Comparison of ENCODE assay signal across 33 cellular contexts in genomic region chr4:89351201-89351600, GRCh38. TPM values are rescaled to one million over a fixed set of nuclear protein-coding genes. Genes with fewer than 3 reads are reported as not detected.
"Had no signal": no experiment of that assay in that cellular context is flagged by ENCODE, and none has a peak within 500 bp of the region (broad histone marks: within the 10 kb centered on the region; RNA-seq: fewer than 3 reads in every experiment).

No MANE protein-coding gene starts in this region.

- H3K4me3 ChIP-seq: adrenal gland, ascending aorta, body of pancreas, breast epithelium, cardiac muscle cell had no signal

- H3K4me1 ChIP-seq: adrenal gland, ascending aorta, breast epithelium had no signal

- H3K9me3 ChIP-seq: body of pancreas had no signal

- H3K27me3 ChIP-seq: adrenal gland, ascending aorta, body of pancreas, brain microvascular endothelial cell, breast epithelium, cardiac muscle cell had no signal

- H3K36me3 ChIP-seq: adrenal gland, ascending aorta, brain microvascular endothelial cell, breast epithelium, cardiac muscle cell had no signal

- DNase-seq: activated effector memory CD4-positive, alpha-beta T cell treated with anti-CD3 and anti-CD28 coated beads, Interleukin-2, amount 50 U/mL, for 16 hours; activated effector memory CD4-positive, alpha-beta T cell treated with Interleukin-2 at 50 U/mL for 16 hours; activated gamma-delta T cell; activated gamma-delta T cell treated with Interleukin-2 at 50 U/mL for 16 hours; activated naive CD4-positive, alpha-beta T cell; activated naive CD4-positive, alpha-beta T cell treated with anti-CD3 and anti-CD28 coated beads for 36 hours; activated naive CD4-positive, alpha-beta T cell treated with anti-CD3 and anti-CD28 coated beads, Interleukin-2, amount 10 ng/mL, durations not matched to agents 7 days and 5 days; activated naive CD4-positive, alpha-beta T cell treated with anti-CD3 and anti-CD28 coated beads, Interleukin-2, amount 50 U/mL, for 16 hours; activated naive CD4-positive, alpha-beta T cell treated with Interleukin-2 at 50 U/mL for 16 hours; activated naive CD8-positive, alpha-beta T cell treated with anti-CD3 and anti-CD28 coated beads for 36 hours; activated naive CD8-positive, alpha-beta T cell treated with anti-CD3 and anti-CD28 coated beads, Interleukin-2, amount 10 ng/mL, durations not matched to agents 7 days and 5 days; activated naive CD8-positive, alpha-beta T cell treated with anti-CD3 and anti-CD28 coated beads, Interleukin-2, amount 50 U/mL, for 24 hours; activated T-cell treated with anti-CD3 and anti-CD28 coated beads, Interleukin-2, amount 50 U/mL, for 1 hour; activated T-cell treated with anti-CD3 and anti-CD28 coated beads, Interleukin-2, amount 50 U/mL, for 24 hours; activated T-cell treated with anti-CD3 and anti-CD28 coated beads, Interleukin-2, amount 50 U/mL, for 4 hours; activated T-cell treated with anti-CD3 and anti-CD28 coated beads, Interleukin-2, amount 50 U/mL, for 48 hours; activated T-cell treated with anti-CD3 and anti-CD28 coated beads, Interleukin-2, amount 50 U/mL, for 72 hours; adrenal gland; amniotic stem cell; amygdala; anterior cingulate cortex; aorta; body of pancreas; brain microvascular endothelial cell; caudate nucleus; central memory CD4-positive, alpha-beta T cell; cerebellar nuclear complex had no signal

- H3K27ac ChIP-seq: adrenal gland, ascending aorta, body of pancreas, brain microvascular endothelial cell, breast epithelium, cardiac muscle cell had no signal

- ATAC-seq: activated naive CD4-positive, alpha-beta T cell treated with anti-CD3 and anti-CD28 coated beads, Interleukin-2, amount 50 U/mL, for 72 hours; activated naive CD8-positive, alpha-beta T cell treated with anti-CD3 and anti-CD28 coated beads, Interleukin-2, amount 50 U/mL, for 24 hours; activated T-cell treated with anti-CD3 and anti-CD28 coated beads, Interleukin-2, amount 50 U/mL, for 4 hours; activated T-cell treated with anti-CD3 and anti-CD28 coated beads, Interleukin-2, amount 50 U/mL, for 72 hours; activated T-helper 17 cell treated with anti-CD3 and anti-CD28 coated beads, Interleukin-2, amount 50 U/mL, for 72 hours; body of pancreas had no signal

RNA-seq across cellular contexts. Expression of gene GPRIN3, which starts 43.6 kb away (rescaled TPM):
- total RNA-seq: bronchial epithelial cell had no signal
